20 cellular contexts compared by ENCODE assay signal in the genomic region with DNA sequence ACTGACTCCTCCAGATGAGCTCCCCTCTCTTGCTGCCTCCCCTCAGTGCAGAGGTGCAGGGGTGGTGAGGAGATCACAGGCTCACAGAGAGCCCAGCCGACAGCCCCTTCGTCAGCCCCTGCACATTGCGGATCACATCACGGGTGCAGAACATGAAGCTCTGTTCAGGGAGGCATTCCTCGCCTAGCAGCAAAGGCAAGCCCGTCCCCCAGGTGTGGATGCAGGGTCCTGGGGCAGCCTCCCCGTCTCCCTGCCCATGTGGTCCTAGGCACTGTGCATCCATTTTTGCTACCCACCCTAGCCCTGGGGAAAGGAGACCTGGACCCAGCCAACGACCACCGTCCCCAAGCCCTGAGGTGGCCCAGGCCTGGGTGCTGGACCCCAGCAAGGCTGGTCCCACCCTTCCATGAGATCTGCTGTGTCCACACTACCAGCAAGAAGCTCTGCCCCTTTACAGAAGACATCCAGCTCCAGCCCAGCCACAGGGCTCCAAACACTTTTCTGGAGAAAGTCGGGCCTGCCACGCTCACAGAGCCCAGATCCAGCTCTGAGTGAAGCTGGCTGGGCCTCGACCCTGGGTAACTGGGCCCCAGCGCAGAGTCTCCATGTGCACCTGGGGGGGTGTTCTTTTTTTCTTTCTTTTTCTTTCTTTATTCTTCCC.
DNase-seq lines count a peak whose midpoint lies in the region; ATAC-seq, FAIRE-seq and TF ChIP-seq lines count a peak whose summit lies in the region.
"Had no signal": no experiment of that assay in that cellular context is flagged by ENCODE, and none has a peak within 500 bp of the region (broad histone marks: within the 10 kb centered on the region; RNA-seq: fewer than 3 reads in every experiment).

No MANE protein-coding gene starts in this region.

- BruUV-seq in HepG2 (replicated peaks; lab: Mats Ljungman, UMichigan): no TSS peak

- TF ChIP-seq CTCF in natural killer cell (IDR thresholded peaks at IDR 0.05) (no peak), HepG2 (CRISPR knock-in tag; IDR thresholded peaks at IDR 0.05) (no peak)

- H3K4me1 Mint-ChIP-seq in natural killer cell treated with Interleukin-12 subunit alpha and Interleukin-12 subunit beta and Interleukin-15 and Interleukin-18, amount 100 ng/mL, for 72 hours (ENCODE audit: low read depth in 2 of 2): no peaks in the 10 kb centered on the region
- H3K4me1 Mint-ChIP-seq in natural killer cell: no peaks in the 10 kb centered on the region

- H3K36me3 Mint-ChIP-seq in natural killer cell treated with Interleukin-12 subunit alpha and Interleukin-12 subunit beta and Interleukin-15 and Interleukin-18, amount 100 ng/mL, for 72 hours: no peaks in the 10 kb centered on the region
- no peaks in the 10 kb centered on the region for H3K36me3 Mint-ChIP-seq in natural killer cell

- peak in 1 of 2 donors; percentile 11 for ATAC-seq in natural killer cell treated with Interleukin-12 subunit alpha and Interleukin-12 subunit beta and Interleukin-15 and Interleukin-18, amount 100 ng/mL, for 72 hours
- no peak for ATAC-seq in natural killer cell
- ATAC-seq in HepG2: no peak
- no peak for ATAC-seq in HG03095 (IDR thresholded peaks at IDR 0.05; ENCODE audit: unreplicated experiment)
- ATAC-seq in GM18519 (IDR thresholded peaks at IDR 0.05; ENCODE audit: low FRiP score, unreplicated experiment): no peak
- ATAC-seq: GM23338, HCT116 had no signal

- no peak overlapping the region for H3K4me2 ChIP-seq in HepG2 (ENCODE audit: low read depth, low read length)
- H3K4me2 ChIP-seq: GM23338 had no signal

- peaks cover 7% of the 10 kb centered on the region; the same call in 1 of the 2 replicates for H4K20me1 ChIP-seq in HepG2 (ENCODE audit: insufficient read depth, low read length)

- TF ChIP-seq RAD21 in HepG2 (CRISPR knock-in tag; IDR thresholded peaks at IDR 0.05): no peak

- intact Hi-C loops in natural killer cell (cut with micrococcal nuclease): no loop called here
- intact Hi-C loops in HepG2 (cut with micrococcal nuclease; ENCODE audit: unreplicated experiment): loop anchor here (10.0 kb wide), 1 partner anchor 231 kb away; no protein-coding TSS in a partner anchor
- intact Hi-C loops in posterior cingulate gyrus (cut with DNase I): loop anchor here (2.0 to 10.0 kb wide), 2 partner anchors 229 to 231 kb away; no protein-coding TSS in a partner anchor

- H3K27me3 ChIP-seq in HepG2 (ENCODE audit: control insufficient read depth in 1 of 2, insufficient read depth in 2 of 2, low read length in 2 of 2): peaks cover 3 to 42% of the 10 kb centered on the region in 2 experiments; a peak in 4 of 5 replicates

- H3K9me3 ChIP-seq in HepG2 (ENCODE audit: low read length): no peaks in the 10 kb centered on the region

- TF ChIP-seq EP300 in HepG2 (IDR thresholded peaks at IDR 0.05; ENCODE audit: low read depth in 2 of 2, low read length in 2 of 2) (no peak), HepG2 (CRISPR knock-in tag; IDR thresholded peaks at IDR 0.05; ENCODE audit: borderline replicate concordance) (no peak)

- no peak overlapping the region for H2AFZ ChIP-seq in HepG2 (ENCODE audit: low read length)
- H2AFZ ChIP-seq: GM23338 had no signal

- peaks cover 4 to 13% of the 10 kb centered on the region in 2 donors for H3K27me3 Mint-ChIP-seq in natural killer cell treated with Interleukin-12 subunit alpha and Interleukin-12 subunit beta and Interleukin-15 and Interleukin-18, amount 100 ng/mL, for 72 hours
- peaks cover 0 to 13% of the 10 kb centered on the region in 2 donors for H3K27me3 Mint-ChIP-seq in natural killer cell (ENCODE audit: low read depth in 2 of 2)

- in situ Hi-C loops in HepG2 (cut with HindIII; ENCODE audit: extremely low pct_ligation_motif_present, low pct_unique_long_range_greater_than_20kb): loop anchor here (10.0 kb wide), 1 partner anchor 231 kb away; no protein-coding TSS in a partner anchor

- no peaks in the 10 kb centered on the region for H3K9me3 Mint-ChIP-seq in natural killer cell treated with Interleukin-12 subunit alpha and Interleukin-12 subunit beta and Interleukin-15 and Interleukin-18, amount 100 ng/mL, for 72 hours
- H3K9me3 Mint-ChIP-seq in natural killer cell: no peaks in the 10 kb centered on the region

- WGBS in HepG2 (ENCODE audit: low lambda C conversion rate): 21% methylated on average over 3 of the region's 13 CpGs

- H3K4me3 ChIP-seq in HepG2 (replicated peaks in 1 of 3; ENCODE audit: insufficient read depth in 1 of 3, low read depth in 2 of 3, low read length in 3 of 3): no peak overlapping the region
- H3K4me3 ChIP-seq: GM23338 had no signal

- POLR2A ChIA-PET in HepG2 (lab: Yijun Ruan, JAX): no interaction called here

- peak; percentile 45 for DNase-seq in natural killer cell treated with Interleukin-12 subunit alpha and Interleukin-12 subunit beta and Interleukin-15 and Interleukin-18, amount 100 ng/mL, for 72 hours (ENCODE audit: low spot score)
- DNase-seq in natural killer cell (no peak), HepG2 (ENCODE audit: low spot score) (no peak), posterior cingulate gyrus (peak in 6 of 10 donors; percentile 3 to 78 (median 30)), nucleus accumbens (lab: John Stamatoyannopoulos, UW) (no peak)
- DNase-seq in activated CD4-positive, alpha-beta T cell treated with anti-CD3 and anti-CD28 coated beads for 1 hour: no peak
- DNase-seq: KG1; NCI-H1105 treated with DMSO at 0.1 percent for 48 hours; NCI-H1694 treated with DMSO at 0.1 percent for 48 hours; NCI-H510A; NCI-H748 treated with DMSO at 0.1 percent for 48 hours; NK-92 treated with Interleukin-12 subunit alpha and Interleukin-12 subunit beta, amount 100 ng/mL, for 24 hours; SHP77 had no signal

- H3K27ac Mint-ChIP-seq in natural killer cell treated with Interleukin-12 subunit alpha and Interleukin-12 subunit beta and Interleukin-15 and Interleukin-18, amount 100 ng/mL, for 72 hours: no peak overlapping the region
- no peak overlapping the region for H3K27ac Mint-ChIP-seq in natural killer cell
- H3K27ac Mint-ChIP-seq: GM23338 had no signal

- H3K36me3 ChIP-seq in HepG2 (replicated peaks in 1 of 2; ENCODE audit: control insufficient read depth in 1 of 2, insufficient read depth in 2 of 2, low read length in 2 of 2): no peaks in the 10 kb centered on the region

- H3K79me2 ChIP-seq in HepG2 (ENCODE audit: insufficient read depth, low read length): no peaks in the 10 kb centered on the region

- CTCF ChIA-PET in HepG2 (lab: Yijun Ruan, JAX; ENCODE audit: low intra/inter-chr PET ratio, low total read pairs): no interaction called here

- no peak overlapping the region for H3K4me3 Mint-ChIP-seq in natural killer cell treated with Interleukin-12 subunit alpha and Interleukin-12 subunit beta and Interleukin-15 and Interleukin-18, amount 100 ng/mL, for 72 hours
- H3K4me3 Mint-ChIP-seq in natural killer cell: no peak overlapping the region
- H3K4me3 Mint-ChIP-seq: GM23338 had no signal

- H3K4me1 ChIP-seq in HepG2 (ENCODE audit: insufficient read depth, low read length): peaks cover 8% of the 10 kb centered on the region; the same call in 1 of the 2 replicates

- no peak for TF ChIP-seq POLR2A in HepG2 (IDR thresholded peaks at IDR 0.05; ENCODE audit: insufficient read depth in 1 of 2, low read depth in 2 of 2, low read length in 2 of 2)

- no peak overlapping the region for H3K9ac ChIP-seq in HepG2 (ENCODE audit: insufficient read depth, low read depth, low read length)

- no peak for FAIRE-seq in HepG2 (lab: Jason Lieb, UNC)
- FAIRE-seq: D721Med, GM12891 had no signal

- H3K27ac ChIP-seq in HepG2 (ENCODE audit: extremely low read length, insufficient read depth, low read length): no peak overlapping the region
- H3K27ac ChIP-seq: C4-2B had no signal

TF ChIP-seq in HepG2, 621 proteins besides CTCF, POLR2A, EP300 and RAD21:
- TF ChIP-seq MIER2 (CRISPR knock-in tag; IDR thresholded peaks at IDR 0.05): no peak
- TF ChIP-seq, protein P1, sequence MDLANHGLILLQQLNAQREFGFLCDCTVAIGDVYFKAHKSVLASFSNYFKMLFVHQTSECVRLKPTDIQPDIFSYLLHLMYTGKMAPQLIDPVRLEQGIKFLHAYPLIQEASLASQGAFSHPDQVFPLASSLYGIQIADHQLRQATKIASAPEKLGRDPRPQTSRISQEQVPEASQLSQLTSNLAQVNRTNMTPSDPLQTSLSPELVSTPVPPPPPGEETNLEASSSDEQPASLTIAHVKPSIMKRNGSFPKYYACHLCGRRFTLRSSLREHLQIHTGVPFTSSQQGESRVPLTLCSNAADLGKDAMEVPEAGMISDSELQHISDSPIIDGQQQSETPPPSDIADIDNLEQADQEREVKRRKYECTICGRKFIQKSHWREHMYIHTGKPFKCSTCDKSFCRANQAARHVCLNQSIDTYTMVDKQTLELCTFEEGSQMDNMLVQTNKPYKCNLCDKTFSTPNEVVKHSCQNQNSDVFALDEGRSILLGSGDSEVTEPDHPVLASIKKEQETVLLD (CRISPR knock-in tag; IDR thresholded peaks at IDR 0.05; ENCODE audit: low read depth): no peak
- TF ChIP-seq, protein P2, sequence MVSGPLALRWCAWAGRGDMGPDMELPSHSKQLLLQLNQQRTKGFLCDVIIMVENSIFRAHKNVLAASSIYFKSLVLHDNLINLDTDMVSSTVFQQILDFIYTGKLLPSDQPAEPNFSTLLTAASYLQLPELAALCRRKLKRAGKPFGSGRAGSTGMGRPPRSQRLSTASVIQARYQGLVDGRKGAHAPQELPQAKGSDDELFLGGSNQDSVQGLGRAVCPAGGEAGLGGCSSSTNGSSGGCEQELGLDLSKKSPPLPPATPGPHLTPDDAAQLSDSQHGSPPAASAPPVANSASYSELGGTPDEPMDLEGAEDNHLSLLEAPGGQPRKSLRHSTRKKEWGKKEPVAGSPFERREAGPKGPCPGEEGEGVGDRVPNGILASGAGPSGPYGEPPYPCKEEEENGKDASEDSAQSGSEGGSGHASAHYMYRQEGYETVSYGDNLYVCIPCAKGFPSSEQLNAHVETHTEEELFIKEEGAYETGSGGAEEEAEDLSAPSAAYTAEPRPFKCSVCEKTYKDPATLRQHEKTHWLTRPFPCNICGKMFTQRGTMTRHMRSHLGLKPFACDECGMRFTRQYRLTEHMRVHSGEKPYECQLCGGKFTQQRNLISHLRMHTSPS (CRISPR knock-in tag; IDR thresholded peaks at IDR 0.05; ENCODE audit: low read depth): no peak
- TF ChIP-seq, protein P3, sequence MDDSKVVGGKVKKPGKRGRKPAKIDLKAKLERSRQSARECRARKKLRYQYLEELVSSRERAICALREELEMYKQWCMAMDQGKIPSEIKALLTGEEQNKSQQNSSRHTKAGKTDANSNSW (CRISPR knock-in tag; IDR thresholded peaks at IDR 0.05; ENCODE audit: borderline replicate concordance): no peak
- TF ChIP-seq HNRNPK (IDR thresholded peaks at IDR 0.05; ENCODE audit: low read depth, low read length, poor library complexity, severe bottlenecking): peak; percentile 14

Comparison
In these comparisons a context has a peak if more than half of its experiments do, and no peak if none do; other contexts are left out.
1. DNase-seq: peak in natural killer cell treated with Interleukin-12 subunit alpha and Interleukin-12 subunit beta and Interleukin-15 and Interleukin-18, amount 100 ng/mL, for 72 hours (single experiment) and posterior cingulate gyrus (6 of 10); none in natural killer cell (single experiment), HepG2 (single experiment), activated CD4-positive, alpha-beta T cell treated with anti-CD3 and anti-CD28 coated beads for 1 hour (single experiment) and nucleus accumbens (0 of 56).